Comparison of ENCODE assay signal across 1 cellular context in the genomic region with DNA sequence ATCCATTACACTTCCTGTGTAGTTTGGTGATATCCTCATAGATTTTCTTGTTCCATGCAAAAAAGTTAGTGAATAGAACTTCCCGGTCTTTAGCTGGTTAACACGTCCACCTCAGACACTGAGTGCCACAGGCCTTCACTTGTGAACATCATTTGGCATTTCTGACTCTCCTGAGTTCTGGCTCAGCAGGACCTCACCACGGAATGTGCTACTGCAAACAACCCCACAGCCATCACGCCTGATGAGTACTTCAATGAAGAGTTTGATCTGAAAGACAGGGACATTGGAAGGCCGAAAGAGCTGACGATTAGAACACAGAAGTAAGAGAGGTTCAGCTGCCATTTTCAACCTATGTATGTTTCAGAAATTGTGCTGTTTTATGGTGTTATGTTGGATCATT.
TF ChIP-seq lines count a peak whose summit lies in the region.

No MANE protein-coding gene starts in this region.

TF ChIP-seq in IMR-90, 13 proteins besides CTCF, POLR2A, EP300 and RAD21:
- TF ChIP-seq, protein P1, sequence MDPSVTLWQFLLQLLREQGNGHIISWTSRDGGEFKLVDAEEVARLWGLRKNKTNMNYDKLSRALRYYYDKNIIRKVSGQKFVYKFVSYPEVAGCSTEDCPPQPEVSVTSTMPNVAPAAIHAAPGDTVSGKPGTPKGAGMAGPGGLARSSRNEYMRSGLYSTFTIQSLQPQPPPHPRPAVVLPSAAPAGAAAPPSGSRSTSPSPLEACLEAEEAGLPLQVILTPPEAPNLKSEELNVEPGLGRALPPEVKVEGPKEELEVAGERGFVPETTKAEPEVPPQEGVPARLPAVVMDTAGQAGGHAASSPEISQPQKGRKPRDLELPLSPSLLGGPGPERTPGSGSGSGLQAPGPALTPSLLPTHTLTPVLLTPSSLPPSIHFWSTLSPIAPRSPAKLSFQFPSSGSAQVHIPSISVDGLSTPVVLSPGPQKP (IDR thresholded peaks at IDR 0.05; ENCODE audit: borderline replicate concordance, low read depth, low read length) = no peak
- TF ChIP-seq SMC3 (IDR thresholded peaks at IDR 0.05; ENCODE audit: low read depth, low read length) = no peak
- no peak for TF ChIP-seq RCOR1 (IDR thresholded peaks at IDR 0.05; ENCODE audit: insufficient replicate concordance, low read length)
- TF ChIP-seq BHLHE40 (IDR thresholded peaks at IDR 0.05; ENCODE audit: low read depth, low read length) = no peak
- TF ChIP-seq RFX5 (IDR thresholded peaks at IDR 0.05; ENCODE audit: low read depth, low read length) = no peak
- TF ChIP-seq NFE2L2 (IDR thresholded peaks at IDR 0.05; ENCODE audit: low read depth, low read length) = no peak
- no peak for TF ChIP-seq MAZ (IDR thresholded peaks at IDR 0.05; ENCODE audit: borderline replicate concordance, low read depth, low read length)
- no peak for TF ChIP-seq CEBPB (IDR thresholded peaks at IDR 0.05; ENCODE audit: low read depth, low read length)
- TF ChIP-seq MXI1 (IDR thresholded peaks at IDR 0.05; ENCODE audit: borderline replicate concordance, low read depth, low read length) = no peak
- no peak for TF ChIP-seq MAFK (IDR thresholded peaks at IDR 0.05; ENCODE audit: low read depth, low read length)
- TF ChIP-seq CHD1 (IDR thresholded peaks at IDR 0.05; ENCODE audit: low read depth, low read length) = no peak
- no peak for TF ChIP-seq FOS (IDR thresholded peaks at IDR 0.05; ENCODE audit: low read depth, low read length)
- TF ChIP-seq USF2 (IDR thresholded peaks at IDR 0.05; ENCODE audit: low read depth, low read length) = no peak
